16 cellular contexts compared by ENCODE assay signal in genomic region chr11:114773541-114774338, GRCh38.
"Had no signal": no experiment of that assay in that cellular context is flagged by ENCODE, and none has a peak within 500 bp of the region (broad histone marks: within the 10 kb centered on the region; RNA-seq: fewer than 3 reads in every experiment).

No MANE protein-coding gene starts in this region.

- H2AFZ ChIP-seq: hepatocyte had no signal

- H3K27ac ChIP-seq: epithelial cell of prostate, esophagus squamous epithelium, hepatocyte, pancreas, psoas muscle, sigmoid colon, thoracic aorta had no signal

- H3K27me3 ChIP-seq: pancreas, sigmoid colon had no signal

- ATAC-seq: activated CD8-positive, alpha-beta T cell treated with anti-CD3 and anti-CD28 coated beads for 36 hours; activated T-cell treated with anti-CD3 and anti-CD28 coated beads, Interleukin-2, amount 50 U/mL, for 4 hours; stimulated activated effector memory CD8-positive, alpha-beta T cell treated with anti-CD3 and anti-CD28 coated beads, Interleukin-12 subunit alpha, Interleukin-12 subunit beta, amount 100 ng/mL, for 72 hours had no signal

- H3K4me3 ChIP-seq: esophagus squamous epithelium, hepatocyte, pancreas, psoas muscle, sigmoid colon, thoracic aorta had no signal

- H3K36me3 ChIP-seq: esophagus squamous epithelium, pancreas, sigmoid colon, thoracic aorta had no signal

- H3K9me3 ChIP-seq: esophagus squamous epithelium, pancreas, psoas muscle, sigmoid colon, thoracic aorta had no signal

- H3K4me2 ChIP-seq: hepatocyte had no signal

- DNase-seq: activated CD4-positive, alpha-beta T cell treated with anti-CD3 and anti-CD28 coated beads for 1 hour; activated CD4-positive, alpha-beta T cell treated with anti-CD3 and anti-CD28 coated beads, Interleukin-2, amount 50 U/mL, for 1 hour; activated T-cell treated with anti-CD3 and anti-CD28 coated beads, Interleukin-2, amount 50 U/mL, for 4 hours; effector CD4-positive, alpha-beta T cell; esophagus squamous epithelium; naive B cell; sigmoid colon; stimulated activated CD4-positive, alpha-beta T cell treated with anti-CD3 and anti-CD28 coated beads, Interleukin-4, amount 100 ng/mL, for 24 hours; T-helper 9 cell had no signal

- H3K79me2 ChIP-seq: hepatocyte had no signal

- H3K4me1 ChIP-seq: esophagus squamous epithelium, pancreas, psoas muscle, sigmoid colon had no signal
